Comparison of ENCODE assay signal across 10 cellular contexts in genomic region chr1:154324241-154324640, GRCh38. TPM values are rescaled to one million over a fixed set of nuclear protein-coding genes. Genes with fewer than 3 reads are reported as not detected.
A peak's percentile ranks its signal among the peaks of the same experiment; 100 is the strongest.
DNase-seq lines count a peak whose midpoint lies in the region; ATAC-seq, FAIRE-seq and TF ChIP-seq lines count a peak whose summit lies in the region.
"Had no signal": no experiment of that assay in that cellular context is flagged by ENCODE, and none has a peak within 500 bp of the region (broad histone marks: within the 10 kb centered on the region; RNA-seq: fewer than 3 reads in every experiment).

No MANE protein-coding gene starts in this region.

- H3K36me3 Mint-ChIP-seq in neural progenitor cell = no peaks in the 10 kb centered on the region

- no peak for FAIRE-seq in RCC 7860 (lab: Jason Lieb, UNC)

- peaks cover 4% of the 10 kb centered on the region for H3K9me3 Mint-ChIP-seq in neural progenitor cell

- H3K9ac ChIP-seq in Karpas-422 (ENCODE audit: low read length) = peak overlapping the region; percentile 75
- no peak overlapping the region for H3K9ac ChIP-seq in neural progenitor cell

- H3K4me1 ChIP-seq in Karpas-422 (ENCODE audit: low read length) (peaks cover 36% of the 10 kb centered on the region), neural progenitor cell (peaks cover 20% of the 10 kb centered on the region)

- H4K20me1 ChIP-seq in Karpas-422 (ENCODE audit: insufficient read depth, low read depth, low read length) = peaks cover 5% of the 10 kb centered on the region; the same call in 1 of the 2 replicates
- peaks cover 26% of the 10 kb centered on the region for H4K20me1 ChIP-seq in neural progenitor cell (ENCODE audit: low read depth)

- no peak for ATAC-seq in GM21423 (IDR thresholded peaks at IDR 0.05; ENCODE audit: unreplicated experiment)
- ATAC-seq in GM19397 (IDR thresholded peaks at IDR 0.05; ENCODE audit: unreplicated experiment) = no peak

- TF ChIP-seq CTCF in C4-2B (conservative IDR thresholded peaks at IDR 0.05) = 0 out of 2 replicates have a peak, but pooled peaks have one; percentile 16
- no peak for TF ChIP-seq CTCF in choroid plexus epithelial cell (conservative IDR thresholded peaks at IDR 0.05; ENCODE audit: low read depth, low read length)
- no peak for TF ChIP-seq CTCF in neural progenitor cell (IDR thresholded peaks at IDR 0.05)

- no peaks in the 10 kb centered on the region for H3K9me2 ChIP-seq in Karpas-422 (replicated peaks; ENCODE audit: insufficient read depth, low read length)

- H3F3A ChIP-seq in neural progenitor cell (ENCODE audit: low read depth) = peaks cover 18% of the 10 kb centered on the region

- H3K4me2 ChIP-seq in Karpas-422 (ENCODE audit: low read depth, low read length, poor library complexity, severe bottlenecking) = peak overlapping the region; percentile 84
- H3K4me2 ChIP-seq in neural progenitor cell = peak overlapping the region; percentile 100

- H3K27me3 ChIP-seq in Karpas-422 (ENCODE audit: low read length) = no peaks in the 10 kb centered on the region
- no peaks in the 10 kb centered on the region for H3K27me3 ChIP-seq in neural progenitor cell
- H3K27me3 ChIP-seq: cardiac muscle cell had no signal

- no peaks in the 10 kb centered on the region for H3K36me3 ChIP-seq in Karpas-422 (ENCODE audit: insufficient read depth, low read length)
- H3K36me3 ChIP-seq in neural progenitor cell = no peaks in the 10 kb centered on the region
- H3K36me3 ChIP-seq: cardiac muscle cell had no signal

- peak overlapping the region; percentile 71; the same call in 1 of the 2 replicates for H3K4me3 ChIP-seq in Karpas-422 (ENCODE audit: low read length)
- peak overlapping the region; percentile 76 for H3K4me3 ChIP-seq in choroid plexus epithelial cell (ENCODE audit: low read depth, low read length)
- peak overlapping the region; percentile 98 for H3K4me3 ChIP-seq in neural progenitor cell

- no peaks in the 10 kb centered on the region for H3K9me3 ChIP-seq in Karpas-422 (ENCODE audit: low read length)
- no peaks in the 10 kb centered on the region for H3K9me3 ChIP-seq in neural progenitor cell (ENCODE audit: low read depth)

- peaks cover 4% of the 10 kb centered on the region for H3K27me3 Mint-ChIP-seq in neural progenitor cell (ENCODE audit: insufficient read depth, low read depth)

- no peak overlapping the region for H3K27ac Mint-ChIP-seq in neural progenitor cell

- H3K4me1 Mint-ChIP-seq in neural progenitor cell = peaks cover 24% of the 10 kb centered on the region

- H2AFZ ChIP-seq in Karpas-422 (ENCODE audit: low read length) (peak overlapping the region; percentile 92), neural progenitor cell (replicated peaks) (peak overlapping the region; percentile 97)

- peak overlapping the region; percentile 96 for H3K4me3 Mint-ChIP-seq in neural progenitor cell

- DNase-seq in Karpas-422 (no peak), choroid plexus epithelial cell (ENCODE audit: low read depth) (no peak), neural progenitor cell (ENCODE audit: low spot score) (no peak), NOMO-1 treated with dmso at 0.1 percent for 144 hours (lab: John Stamatoyannopoulos, UW; ENCODE audit: unreplicated experiment) (no peak), RCC 7860 (ENCODE audit: low spot score) (no peak)

- no peak overlapping the region for H3K27ac ChIP-seq in C4-2B
- no peak overlapping the region for H3K27ac ChIP-seq in Karpas-422 (ENCODE audit: low read length)
- H3K27ac ChIP-seq in neural progenitor cell = no peak overlapping the region

- H3K79me2 ChIP-seq in Karpas-422 (ENCODE audit: low read length) (no peaks in the 10 kb centered on the region), neural progenitor cell (ENCODE audit: low read depth) (peaks cover 18% of the 10 kb centered on the region)

RNA-seq across cellular contexts. Expression of gene ATP8B2, which starts 1.1 kb away (rescaled TPM):
- 10.6 and 19.6 TPM in 2 replicates for total RNA-seq in Karpas-422 (2014; rRNA removed; shearing (Covaris generic); ENCODE audit: low replicate concordance)
- 41.6 and 63.4 TPM in 2 replicates for total RNA-seq in neural progenitor cell (ENCODE audit: low replicate concordance)

RNA-seq across cellular contexts. Expression of gene AQP10, which starts 3.3 kb away (rescaled TPM):
- total RNA-seq in Karpas-422 (2014; rRNA removed; shearing (Covaris generic); ENCODE audit: low replicate concordance) = not detected in 2 replicates
- total RNA-seq in neural progenitor cell (ENCODE audit: low replicate concordance) = not detected in 2 replicates
- total RNA-seq: T-helper 1 cell treated with Interleukin-12 subunit alpha and Interleukin-12 subunit beta and Interleukin-4 antibody, amounts not matched to agents 30 ng/mL and 1 ng/mL, for 36 hours had no signal

RNA-seq across cellular contexts. Expression of gene HAX1, which starts 51.8 kb away (rescaled TPM):
- total RNA-seq in Karpas-422 (2014; rRNA removed; shearing (Covaris generic); ENCODE audit: low replicate concordance) = 184 and 229 TPM in 2 replicates
- 57.9 and 65.9 TPM in 2 replicates for total RNA-seq in neural progenitor cell (ENCODE audit: low replicate concordance)
